ENCODE assay signal across 17 cellular contexts in genomic region chr17:55540414-55541091, GRCh38. TPM values are rescaled to one million over a fixed set of nuclear protein-coding genes. Genes with fewer than 3 reads are reported as not detected.
DNase-seq lines count a peak whose midpoint lies in the region; ATAC-seq, FAIRE-seq and TF ChIP-seq lines count a peak whose summit lies in the region.
"Had no signal": no experiment of that assay in that cellular context is flagged by ENCODE, and none has a peak within 500 bp of the region (broad histone marks: within the 10 kb centered on the region; RNA-seq: fewer than 3 reads in every experiment).

No MANE protein-coding gene starts in this region.

- H3K4me3 Mint-ChIP-seq in stimulated activated naive B cell treated with anti-CD40 and anti-IgM and Interleukin-4, amounts not matched to agents 10 μg/mL and 1 μg/mL and 100 μg/mL, for 72 hours = no peak overlapping the region
- H3K4me3 Mint-ChIP-seq: stimulated activated memory B cell treated with anti-CD40 and anti-IgM and Interleukin-4, amounts not matched to agents 10 μg/mL and 1 μg/mL and 100 μg/mL, for 72 hours had no signal

- no peaks in the 10 kb centered on the region for H3K4me1 Mint-ChIP-seq in stimulated activated naive B cell treated with anti-CD40 and anti-IgM and Interleukin-4, amounts not matched to agents 10 μg/mL and 1 μg/mL and 100 μg/mL, for 72 hours
- H3K4me1 Mint-ChIP-seq: stimulated activated memory B cell treated with anti-CD40 and anti-IgM and Interleukin-4, amounts not matched to agents 10 μg/mL and 1 μg/mL and 100 μg/mL, for 72 hours had no signal

- no peak overlapping the region for H3K4me3 ChIP-seq in H1 (ENCODE audit: extremely low read depth in 1 of 4, insufficient read depth in 2 of 4, low read depth in 3 of 4, low read length in 4 of 4)
- H3K4me3 ChIP-seq in lower lobe of right lung = no peak overlapping the region
- H3K4me3 ChIP-seq: cardiac muscle cell, psoas muscle had no signal

- no peaks in the 10 kb centered on the region for H3K79me2 ChIP-seq in H1 (ENCODE audit: control insufficient read depth in 1 of 2, insufficient read depth in 2 of 2, low read length in 2 of 2)

- no peak overlapping the region for H2BK5ac ChIP-seq in H1 (ENCODE audit: low read depth, low read length)

- DNase-seq in DMS53 treated with DMSO at 0.1 percent for 48 hours (lab: John Stamatoyannopoulos, UW; ENCODE audit: unreplicated experiment) = peak; percentile 6
- DNase-seq in NCI-H446 treated with DMSO at 0.1 percent for 48 hours (lab: John Stamatoyannopoulos, UW) = peak; percentile 4
- no peak for DNase-seq in H1 (ENCODE audit: low read depth in 1 of 2, low spot score in 2 of 2)
- DNase-seq in myocyte (ENCODE audit: low read depth) = peak; percentile 33
- DNase-seq in NCI-H2227 (lab: John Stamatoyannopoulos, UW; ENCODE audit: unreplicated experiment) = no peak
- no peak for DNase-seq in lower lobe of right lung
- no peak for DNase-seq in stimulated activated naive B cell treated with anti-CD40 and anti-IgM and Interleukin-4, amounts not matched to agents 10 μg/mL and 1 μg/mL and 100 μg/mL, for 72 hours
- DNase-seq in T1000 (lab: John Stamatoyannopoulos, UW) = no peak
- DNase-seq: activated CD4-positive, alpha-beta T cell treated with anti-CD3 and anti-CD28 coated beads for 4 hours; NCI-H1694 treated with DMSO at 0.1 percent for 48 hours; psoas muscle; stimulated activated CD4-positive, alpha-beta T cell treated with anti-CD3 and anti-CD28 coated beads, Interleukin-4, amount 100 ng/mL, for 1 hour had no signal

- no peak overlapping the region for H2BK12ac ChIP-seq in H1 (ENCODE audit: low read depth, low read length)

- H3K36me3 ChIP-seq in H1 (ENCODE audit: control insufficient read depth in 2 of 4, insufficient read depth in 4 of 4, low read length in 3 of 4) (no peaks in the 10 kb centered on the region), lower lobe of right lung (no peaks in the 10 kb centered on the region)
- H3K36me3 ChIP-seq: cardiac muscle cell had no signal

- H3K56ac ChIP-seq in H1 (replicated peaks; ENCODE audit: insufficient read length, low read depth, low read length) = no peak overlapping the region

- no peak overlapping the region for H4K8ac ChIP-seq in H1 (ENCODE audit: extremely low read depth, insufficient read depth, low read length)

- H3K9ac ChIP-seq in H1 (replicated peaks in 1 of 4; ENCODE audit: extremely low read depth in 1 of 4, low read depth in 3 of 4, low read length in 3 of 4) = no peak overlapping the region

- no peaks in the 10 kb centered on the region for H3K9me3 ChIP-seq in H1 (ENCODE audit: insufficient read depth in 2 of 2, low read depth in 1 of 2, low read length in 1 of 2)
- no peaks in the 10 kb centered on the region for H3K9me3 ChIP-seq in lower lobe of right lung
- H3K9me3 ChIP-seq: psoas muscle had no signal

- no peak overlapping the region for H3K14ac ChIP-seq in H1 (ENCODE audit: insufficient read length)

- no peak for TF ChIP-seq RAD21 in H1 (IDR thresholded peaks at IDR 0.05 in 1 of 2, conservative IDR thresholded peaks at IDR 0.05 in 1 of 2; ENCODE audit: low read depth in 2 of 2, low read length in 2 of 2)

- H2AK5ac ChIP-seq in H1 (ENCODE audit: low read depth, low read length) = no peak overlapping the region

- TF ChIP-seq EP300 in H1 (IDR thresholded peaks at IDR 0.05; ENCODE audit: borderline replicate concordance in 1 of 2, low read depth in 2 of 2, low read length in 2 of 2) = no peak

- no peaks in the 10 kb centered on the region for H3K79me1 ChIP-seq in H1 (ENCODE audit: low read depth, low read length)

- H2BK20ac ChIP-seq in H1 (ENCODE audit: low read length) = no peak overlapping the region

- no peaks in the 10 kb centered on the region for H4K20me1 ChIP-seq in H1 (replicated peaks in 1 of 2; ENCODE audit: control insufficient read depth in 1 of 2, insufficient read depth in 2 of 2, low read length in 2 of 2)

- no peak for ATAC-seq in lower lobe of right lung
- ATAC-seq in stimulated activated naive B cell treated with anti-CD40 and anti-IgM and Interleukin-4, amounts not matched to agents 10 μg/mL and 1 μg/mL and 100 μg/mL, for 72 hours (replicated peaks) = no peak
- ATAC-seq: psoas muscle; stimulated activated memory B cell treated with anti-CD40 and anti-IgM and Interleukin-4, amounts not matched to agents 10 μg/mL and 1 μg/mL and 100 μg/mL, for 72 hours had no signal

- H3K27me3 Mint-ChIP-seq in stimulated activated naive B cell treated with anti-CD40 and anti-IgM and Interleukin-4, amounts not matched to agents 10 μg/mL and 1 μg/mL and 100 μg/mL, for 72 hours = peaks cover 14 to 31% of the 10 kb centered on the region in 2 donors

- no peak overlapping the region for H3K27ac Mint-ChIP-seq in stimulated activated naive B cell treated with anti-CD40 and anti-IgM and Interleukin-4, amounts not matched to agents 10 μg/mL and 1 μg/mL and 100 μg/mL, for 72 hours
- H3K27ac Mint-ChIP-seq: activated T-helper 2 cell treated with anti-CD3 and anti-CD28 coated beads, Interferon-gamma antibody, Interleukin-2, Interleukin-4, amounts not matched to agents 10 μg/mL and 5 μg/mL and 100 μg/mL, durations not matched to agents 14 hours and 24 hours and 36 hours; stimulated activated memory B cell treated with anti-CD40 and anti-IgM and Interleukin-4, amounts not matched to agents 10 μg/mL and 1 μg/mL and 100 μg/mL, for 72 hours had no signal

- no peak overlapping the region for H4K5ac ChIP-seq in H1 (ENCODE audit: insufficient read length, low read depth, low read length)

- CTCF ChIA-PET in H1 (lab: Charles Lee; ENCODE audit: partially characterized antibody) = interaction anchor here (1.3 to 5.0 kb wide), 3 partner anchors 13 to 230 kb away, joined by 3 to 22 read pairs (median 6); no protein-coding TSS in a partner anchor

- no peaks in the 10 kb centered on the region for H3K23me2 ChIP-seq in H1 (ENCODE audit: low read depth, low read length)

- H2AFZ ChIP-seq in H1 (ENCODE audit: low read length) = no peak overlapping the region

- H3K27ac ChIP-seq in H1 (ENCODE audit: low read depth, low read length) (no peak overlapping the region), lower lobe of right lung (no peak overlapping the region)
- H3K27ac ChIP-seq: cardiac muscle cell, psoas muscle had no signal

- no peak overlapping the region for H3K4me2 ChIP-seq in H1 (ENCODE audit: insufficient read depth in 1 of 2, low read depth in 2 of 2, low read length in 2 of 2)

- H3K18ac ChIP-seq in H1 (ENCODE audit: extremely low read depth, low read length) = no peak overlapping the region

- peaks cover 0 to 2% of the 10 kb centered on the region in 2 donors for H3K9me3 Mint-ChIP-seq in stimulated activated naive B cell treated with anti-CD40 and anti-IgM and Interleukin-4, amounts not matched to agents 10 μg/mL and 1 μg/mL and 100 μg/mL, for 72 hours
- H3K9me3 Mint-ChIP-seq: activated T-helper 2 cell treated with anti-CD3 and anti-CD28 coated beads, Interferon-gamma antibody, Interleukin-2, Interleukin-4, amounts not matched to agents 10 μg/mL and 5 μg/mL and 100 μg/mL, durations not matched to agents 14 hours and 24 hours and 36 hours; stimulated activated memory B cell treated with anti-CD40 and anti-IgM and Interleukin-4, amounts not matched to agents 10 μg/mL and 1 μg/mL and 100 μg/mL, for 72 hours had no signal

- H2BK15ac ChIP-seq in H1 (ENCODE audit: low read length) = no peak overlapping the region

- H3K27me3 ChIP-seq in H1 (replicated peaks in 1 of 4; ENCODE audit: control insufficient read depth in 3 of 4, extremely low read depth in 1 of 4, insufficient read depth in 3 of 4, low read length in 3 of 4) (no peaks in the 10 kb centered on the region), lower lobe of right lung (ENCODE audit: low read depth) (no peaks in the 10 kb centered on the region)
- H3K27me3 ChIP-seq: cardiac muscle cell had no signal

- H2BK120ac ChIP-seq in H1 (replicated peaks; ENCODE audit: low read depth, low read length) = no peak overlapping the region

- no peaks in the 10 kb centered on the region for H3K36me3 Mint-ChIP-seq in stimulated activated naive B cell treated with anti-CD40 and anti-IgM and Interleukin-4, amounts not matched to agents 10 μg/mL and 1 μg/mL and 100 μg/mL, for 72 hours
- H3K36me3 Mint-ChIP-seq: stimulated activated memory B cell treated with anti-CD40 and anti-IgM and Interleukin-4, amounts not matched to agents 10 μg/mL and 1 μg/mL and 100 μg/mL, for 72 hours had no signal

- WGBS in H1 (ENCODE audit: extremely low coverage in 1 of 2, insufficient coverage in 1 of 2, insufficient read length in 1 of 2, insufficient replicate concordance in 2 of 2, low coverage in 1 of 2, low lambda C conversion rate in 2 of 2, missing lambda C conversion rate in 1 of 2), 2 experiments = 86% methylated on average over 4 of the region's 4 CpGs; no CpG with 5 or more reads in 1 of the 2 experiments

- no peak for TF ChIP-seq CTCF in H1 (IDR thresholded peaks at IDR 0.05; ENCODE audit: control extremely low read depth in 1 of 3, insufficient read depth in 1 of 3, low read depth in 1 of 3, low read length in 3 of 3)
- TF ChIP-seq CTCF in lower lobe of right lung (IDR thresholded peaks at IDR 0.05) = no peak

- H3K4me1 ChIP-seq in H1 (replicated peaks in 1 of 4; ENCODE audit: control insufficient read depth in 3 of 4, insufficient read depth in 4 of 4, low read length in 3 of 4) (no peaks in the 10 kb centered on the region), lower lobe of right lung (peaks cover 5% of the 10 kb centered on the region)
- H3K4me1 ChIP-seq: psoas muscle had no signal

- POLR2A ChIA-PET in H1 (lab: Charles Lee; ENCODE audit: partially characterized antibody) = no interaction called here

- no peak for TF ChIP-seq POLR2A in H1 (IDR thresholded peaks at IDR 0.05; ENCODE audit: control extremely low read depth in 1 of 2, low read depth in 2 of 2, low read length in 2 of 2)

- no peak overlapping the region for H3K23ac ChIP-seq in H1 (ENCODE audit: insufficient read length)

- H3K4ac ChIP-seq in H1 (replicated peaks; ENCODE audit: insufficient read length, low read depth, low read length) = no peak overlapping the region

- peak; percentile 45 for FAIRE-seq in H1 (lab: Jason Lieb, UNC)

- H4K91ac ChIP-seq in H1 (replicated peaks; ENCODE audit: insufficient read length, low read length) = no peak overlapping the region

- intact Hi-C loops in lower lobe of right lung (cut with DNase I) = no loop called here

TF ChIP-seq in H1, 55 proteins besides CTCF, POLR2A, EP300 and RAD21 (continues in another document):
- no peak for TF ChIP-seq SAP30 (IDR thresholded peaks at IDR 0.05; ENCODE audit: insufficient read depth, insufficient replicate concordance, low read length)

RNA-seq across cellular contexts. Expression of gene SMIM36, which starts 29.3 kb away (rescaled TPM):
- not detected in 2 replicates for total RNA-seq in H1 (2021; fragmentation: NEBNext Ultra II Directional; extraction: Animal tissue kit (Norgen Biotek cat#: 25700))
- polyA plus RNA-seq in H1 (2011; rRNA removed) = not detected in 2 replicates
- not detected for polyA plus RNA-seq in H1 (2011; cell fraction: cytosol; rRNA removed)
- not detected for polyA plus RNA-seq in H1 (2011; cell fraction: nucleus; rRNA removed)
- polyA plus RNA-seq in H1 (2012, experiment 1 of 2) = not detected in 4 replicates
- not detected for polyA plus RNA-seq in H1 (2012, experiment 2 of 2)
- not detected for polyA plus RNA-seq in H1 (2013, experiment 1 of 2)
- polyA plus RNA-seq in H1 (2013, experiment 2 of 2) = not detected
- polyA minus RNA-seq in H1 (2011; rRNA and poly(A)+ RNA removed) = not detected in 2 replicates
- polyA minus RNA-seq in H1 (2011; cell fraction: cytosol; rRNA and poly(A)+ RNA removed) = not detected
- polyA minus RNA-seq in H1 (2011; cell fraction: nucleus; rRNA and poly(A)+ RNA removed) = not detected
- total RNA-seq in myocyte = not detected in 2 replicates
- polyA plus RNA-seq in myocyte (2012) = not detected
- not detected for total RNA-seq in lower lobe of right lung
- total RNA-seq: activated T-helper 2 cell treated with anti-CD3 and anti-CD28 coated beads, Interferon-gamma antibody, Interleukin-2, Interleukin-4, amounts not matched to agents 10 μg/mL and 5 μg/mL and 100 μg/mL, durations not matched to agents 14 hours and 24 hours and 36 hours; cardiac muscle cell; psoas muscle; T-helper 1 cell treated with Interleukin-12 subunit alpha and Interleukin-12 subunit beta and Interleukin-4 antibody, amounts not matched to agents 30 ng/mL and 1 ng/mL, for 36 hours had no signal
- polyA plus RNA-seq: cardiac muscle cell, esophagus, psoas muscle had no signal

Comparison
In these comparisons a context has a peak if more than half of its experiments do, and no peak if none do; other contexts are left out.
1. DNase-seq: peak in DMS53 treated with DMSO at 0.1 percent for 48 hours (single experiment), NCI-H446 treated with DMSO at 0.1 percent for 48 hours (single experiment) and myocyte (single experiment); none in H1 (0 of 2), NCI-H2227 (single experiment), lower lobe of right lung (single experiment), stimulated activated naive B cell treated with anti-CD40 and anti-IgM and Interleukin-4, amounts not matched to agents 10 μg/mL and 1 μg/mL and 100 μg/mL, for 72 hours (single experiment) and T1000 (single experiment).